In the genomic region with DNA sequence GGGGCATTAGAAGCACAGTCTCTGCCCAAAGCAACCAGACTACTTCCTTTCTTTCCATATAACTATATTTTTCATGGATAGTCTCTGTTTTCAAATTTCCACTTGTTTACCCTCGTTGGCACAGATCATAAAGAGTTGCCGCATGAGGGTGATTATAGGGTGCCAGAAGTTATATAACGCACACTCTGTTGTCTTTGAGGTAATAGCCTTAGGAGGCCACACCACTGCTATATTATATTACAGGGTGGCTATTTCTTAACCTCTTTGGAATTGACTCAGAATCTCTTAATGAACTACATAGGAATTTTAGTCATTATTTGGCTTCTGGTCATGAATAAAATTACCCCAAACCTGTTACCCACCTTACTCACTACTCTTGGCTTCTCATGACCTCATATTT, we compare ENCODE assay signal across 6 cellular contexts. TPM values are rescaled to one million over a fixed set of nuclear protein-coding genes. Genes with fewer than 3 reads are reported as not detected.
"Had no signal": no experiment of that assay in that cellular context is flagged by ENCODE, and none has a peak within 500 bp of the region (broad histone marks: within the 10 kb centered on the region; RNA-seq: fewer than 3 reads in every experiment).

No MANE protein-coding gene starts in this region.

- H3K27ac Mint-ChIP-seq: H9, IgD-negative memory B cell had no signal

- DNase-seq: GM23248, H9, HCEC 1CT had no signal

- H3K4me3 ChIP-seq: GM23248 had no signal

- H3K9ac ChIP-seq: GM23248 had no signal

- ATAC-seq: HepG2 had no signal

- H2AFZ ChIP-seq: GM23248 had no signal

- H3K4me3 Mint-ChIP-seq: H9, IgD-negative memory B cell had no signal

- H3K4me1 Mint-ChIP-seq: H9 had no signal

- H3K27me3 Mint-ChIP-seq: IgD-negative memory B cell had no signal

- H3K27ac ChIP-seq: GM23248, HL-60 had no signal

RNA-seq across cellular contexts. Expression of a gene that starts 43.7 kb away (rescaled TPM):
- total RNA-seq: HepG2 had no signal
